Comparison of ENCODE assay signal across 8 cellular contexts in the genomic region with DNA sequence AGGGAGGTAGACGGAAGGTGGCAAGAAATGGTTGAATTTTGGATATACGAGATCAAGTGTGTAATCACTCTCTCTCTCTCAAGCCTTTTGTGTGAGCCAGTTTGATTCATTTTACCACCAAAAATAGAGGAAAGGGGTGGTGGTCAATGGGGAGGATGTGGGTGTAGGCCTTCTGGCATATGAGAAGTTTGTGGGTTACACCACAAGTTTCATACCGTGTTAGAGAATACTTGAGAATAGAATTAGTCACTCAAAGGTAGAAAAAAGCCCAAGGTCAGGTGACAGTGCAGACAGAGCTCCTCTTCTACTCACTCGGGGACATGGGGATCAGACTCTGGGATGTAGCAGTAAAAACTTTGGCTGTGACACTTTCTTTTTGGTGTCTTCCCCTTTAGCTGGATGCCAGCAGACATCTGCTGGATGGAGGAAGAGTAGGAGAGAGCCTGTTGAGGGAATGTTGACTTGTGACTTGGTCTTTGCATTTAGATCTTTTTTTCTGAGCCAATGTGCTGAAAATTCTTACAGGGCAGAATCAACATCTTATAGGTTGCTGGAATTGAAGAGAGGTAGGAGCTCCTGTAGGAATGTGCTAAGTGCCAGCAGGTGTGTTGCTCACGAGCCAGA.
DNase-seq lines count a peak whose midpoint lies in the region; ATAC-seq, FAIRE-seq and TF ChIP-seq lines count a peak whose summit lies in the region.

No MANE protein-coding gene starts in this region.

- FAIRE-seq in urothelium cell line (lab: Jason Lieb, UNC), result no peak

- no peaks in the 10 kb centered on the region for H3K27me3 ChIP-seq in WERI-Rb-1 (ENCODE audit: insufficient read depth, low read depth, severe bottlenecking)

- H3K4me3 ChIP-seq in WERI-Rb-1 (ENCODE audit: low read depth, low read length), result no peak overlapping the region

- peaks cover 3% of the 10 kb centered on the region for H3K9me3 ChIP-seq in WERI-Rb-1 (ENCODE audit: severe bottlenecking)

- DNase-seq in activated CD8-positive, alpha-beta memory T cell treated with anti-CD3 and anti-CD28 coated beads, Interleukin-2, amount 50 U/mL, for 4 hours, result peak; percentile 44
- DNase-seq in stimulated activated CD8-positive, alpha-beta memory T cell treated with anti-CD3 and anti-CD28 coated beads, Interleukin-15, amount 100 ng/mL, for 1 hour (ENCODE audit: low read depth), result peak; percentile 20
- no peak for DNase-seq in NAMALWA (ENCODE audit: low spot score)
- no peak for DNase-seq in WERI-Rb-1
- DNase-seq in urothelium cell line (ENCODE audit: low spot score), result no peak
- DNase-seq in AG08395 (ENCODE audit: low spot score), result no peak

- ATAC-seq in GM19455 (IDR thresholded peaks at IDR 0.05; ENCODE audit: unreplicated experiment) (peak; percentile 98), HG03378 (IDR thresholded peaks at IDR 0.05; ENCODE audit: unreplicated experiment) (peak; percentile 100)

- no peaks in the 10 kb centered on the region for H3K36me3 ChIP-seq in WERI-Rb-1

- H3K27ac ChIP-seq in WERI-Rb-1, result no peak overlapping the region

- TF ChIP-seq CTCF in WERI-Rb-1 (IDR thresholded peaks at IDR 0.05; ENCODE audit: low read depth, low read length), result no peak

Comparison
In these comparisons a context has a peak if more than half of its experiments do, and no peak if none do; other contexts are left out.
1. DNase-seq: peak in activated CD8-positive, alpha-beta memory T cell treated with anti-CD3 and anti-CD28 coated beads, Interleukin-2, amount 50 U/mL, for 4 hours (single experiment) and stimulated activated CD8-positive, alpha-beta memory T cell treated with anti-CD3 and anti-CD28 coated beads, Interleukin-15, amount 100 ng/mL, for 1 hour (single experiment); none in NAMALWA (single experiment), WERI-Rb-1 (single experiment), urothelium cell line (single experiment) and AG08395 (single experiment).